Comparison of ENCODE assay signal across 1 cellular context in the genomic region with DNA sequence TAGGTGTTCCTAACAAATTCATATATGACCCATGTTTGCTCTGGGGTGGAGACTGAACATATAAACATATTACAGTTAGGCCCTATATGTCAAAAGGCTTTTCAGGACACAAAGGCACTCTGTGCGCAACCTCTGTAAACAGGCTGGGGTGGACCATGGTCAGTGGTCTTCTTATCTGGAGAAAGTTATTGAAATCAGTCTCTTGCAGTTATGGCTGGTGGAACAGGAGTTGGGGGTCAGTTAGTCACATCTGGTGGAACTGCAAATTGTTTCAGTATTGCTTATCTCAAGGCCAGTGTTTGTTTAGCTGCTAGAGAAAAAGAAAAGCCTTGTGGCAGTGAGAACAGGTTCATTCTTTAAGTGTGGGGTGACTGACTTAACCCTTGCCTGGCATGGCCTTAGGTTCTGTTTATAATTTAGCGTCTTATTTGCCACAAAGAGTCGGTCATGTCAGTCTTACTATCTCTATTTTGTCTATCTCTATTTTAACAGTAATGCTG.
TF ChIP-seq lines count a peak whose summit lies in the region.

No MANE protein-coding gene starts in this region.

TF ChIP-seq in K562, 482 proteins besides CTCF, POLR2A, EP300 and RAD21 (continued from another document and continues in another):
- TF ChIP-seq PATZ1 (CRISPR knock-in tag; IDR thresholded peaks at IDR 0.05; ENCODE audit: borderline replicate concordance) (no peak), SIN3A (IDR thresholded peaks at IDR 0.05; ENCODE audit: borderline replicate concordance in 2 of 2, control insufficient read depth in 1 of 2, low read depth in 2 of 2, low read length in 2 of 2) (0 out of 4 replicates have a peak, but pooled peaks of 1 of the 2 experiments have one; percentile 36), MAZ (CRISPR knock-in tag; conservative IDR thresholded peaks at IDR 0.05 in 1 of 2, IDR thresholded peaks at IDR 0.05 in 1 of 2) (peak in 1 of 2 experiments; percentile 46; a peak in 1 of 4 replicates), NFIC (IDR thresholded peaks at IDR 0.05) (peak; percentile 94), SRSF9 (IDR thresholded peaks at IDR 0.05; ENCODE audit: borderline replicate concordance, low read depth, low read length) (no peak), PYGO2 (tag; IDR thresholded peaks at IDR 0.05) (no peak), TRIM24 (IDR thresholded peaks at IDR 0.05) (peak; percentile 96 to 97), FOXK2 (conservative IDR thresholded peaks at IDR 0.05 in 1 of 2, IDR thresholded peaks at IDR 0.05 in 1 of 2; ENCODE audit: low read depth in 2 of 2) (peak; percentile 79 to 86), ERF (CRISPR knock-in tag; IDR thresholded peaks at IDR 0.05) (no peak), NFE2L1 (tag; IDR thresholded peaks at IDR 0.05; ENCODE audit: borderline replicate concordance, low read depth) (no peak), GATAD2B (IDR thresholded peaks at IDR 0.05; ENCODE audit: borderline replicate concordance) (peak; percentile 51; the same call in 1 of the 2 replicates), TEAD4 (IDR thresholded peaks at IDR 0.05; ENCODE audit: low read length) (peak; percentile 98), TEAD4 (CRISPR knock-in tag; IDR thresholded peaks at IDR 0.05; ENCODE audit: borderline replicate concordance) (no peak), HNRNPUL1 (IDR thresholded peaks at IDR 0.05; ENCODE audit: low read length) (no peak), ZNF311 (CRISPR knock-in tag; IDR thresholded peaks at IDR 0.05) (peak; percentile 62; the same call in 1 of the 2 replicates), DPF2 (IDR thresholded peaks at IDR 0.05) (peak; percentile 91), FOXP4 (CRISPR knock-in tag; IDR thresholded peaks at IDR 0.05; ENCODE audit: borderline replicate concordance) (peak; percentile 63; the same call in 1 of the 2 replicates), DMBX1 (CRISPR knock-in tag; IDR thresholded peaks at IDR 0.05; ENCODE audit: borderline replicate concordance) (peak; percentile 66; the same call in 1 of the 2 replicates), ZBTB7A (IDR thresholded peaks at IDR 0.05; ENCODE audit: borderline replicate concordance, control insufficient read depth, low read depth, low read length) (peak; percentile 86), POLR2AphosphoS5 (IDR thresholded peaks at IDR 0.05; ENCODE audit: control insufficient read depth, insufficient read depth, low read depth, low read length) (peak; percentile 97), MEF2A (IDR thresholded peaks at IDR 0.05; ENCODE audit: control insufficient read depth, low read depth, low read length) (no peak), MBD2 (IDR thresholded peaks at IDR 0.05; ENCODE audit: borderline replicate concordance, low read depth) (peak; percentile 25; the same call in 1 of the 2 replicates), HDAC6 (IDR thresholded peaks at IDR 0.05; ENCODE audit: low read depth, low read length) (no peak), XRCC5 (IDR thresholded peaks at IDR 0.05; ENCODE audit: low read depth, low read length) (0 out of 2 replicates have a peak, but pooled peaks have one; percentile 29), MCM7 (IDR thresholded peaks at IDR 0.05) (no peak), MEIS2 (IDR thresholded peaks at IDR 0.05; ENCODE audit: partially characterized antibody) (peak; percentile 36), JUN (IDR thresholded peaks at IDR 0.05; ENCODE audit: borderline replicate concordance, low read depth, low read length) (peak; percentile 21; the same call in 1 of the 2 replicates), JUN (CRISPR knock-in tag; IDR thresholded peaks at IDR 0.05; ENCODE audit: borderline replicate concordance) (no peak; the same call in 1 of the 2 replicates), PTTG1 (tag; IDR thresholded peaks at IDR 0.05; ENCODE audit: low read depth) (no peak), SMARCE1 (IDR thresholded peaks at IDR 0.05) (peak; percentile 84), ZNF175 (CRISPR knock-in tag; IDR thresholded peaks at IDR 0.05; ENCODE audit: low read depth) (0 out of 2 replicates have a peak, but pooled peaks have one; percentile 44), MAFK (IDR thresholded peaks at IDR 0.05; ENCODE audit: low read length) (no peak), ZNF239 (CRISPR knock-in tag; IDR thresholded peaks at IDR 0.05) (no peak)
- TF ChIP-seq, protein P1, sequence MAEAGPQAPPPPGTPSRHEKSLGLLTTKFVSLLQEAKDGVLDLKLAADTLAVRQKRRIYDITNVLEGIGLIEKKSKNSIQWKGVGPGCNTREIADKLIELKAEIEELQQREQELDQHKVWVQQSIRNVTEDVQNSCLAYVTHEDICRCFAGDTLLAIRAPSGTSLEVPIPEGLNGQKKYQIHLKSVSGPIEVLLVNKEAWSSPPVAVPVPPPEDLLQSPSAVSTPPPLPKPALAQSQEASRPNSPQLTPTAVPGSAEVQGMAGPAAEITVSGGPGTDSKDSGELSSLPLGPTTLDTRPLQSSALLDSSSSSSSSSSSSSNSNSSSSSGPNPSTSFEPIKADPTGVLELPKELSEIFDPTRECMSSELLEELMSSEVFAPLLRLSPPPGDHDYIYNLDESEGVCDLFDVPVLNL (CRISPR knock-in tag; IDR thresholded peaks at IDR 0.05; ENCODE audit: low read depth): no peak
- TF ChIP-seq, protein P2, sequence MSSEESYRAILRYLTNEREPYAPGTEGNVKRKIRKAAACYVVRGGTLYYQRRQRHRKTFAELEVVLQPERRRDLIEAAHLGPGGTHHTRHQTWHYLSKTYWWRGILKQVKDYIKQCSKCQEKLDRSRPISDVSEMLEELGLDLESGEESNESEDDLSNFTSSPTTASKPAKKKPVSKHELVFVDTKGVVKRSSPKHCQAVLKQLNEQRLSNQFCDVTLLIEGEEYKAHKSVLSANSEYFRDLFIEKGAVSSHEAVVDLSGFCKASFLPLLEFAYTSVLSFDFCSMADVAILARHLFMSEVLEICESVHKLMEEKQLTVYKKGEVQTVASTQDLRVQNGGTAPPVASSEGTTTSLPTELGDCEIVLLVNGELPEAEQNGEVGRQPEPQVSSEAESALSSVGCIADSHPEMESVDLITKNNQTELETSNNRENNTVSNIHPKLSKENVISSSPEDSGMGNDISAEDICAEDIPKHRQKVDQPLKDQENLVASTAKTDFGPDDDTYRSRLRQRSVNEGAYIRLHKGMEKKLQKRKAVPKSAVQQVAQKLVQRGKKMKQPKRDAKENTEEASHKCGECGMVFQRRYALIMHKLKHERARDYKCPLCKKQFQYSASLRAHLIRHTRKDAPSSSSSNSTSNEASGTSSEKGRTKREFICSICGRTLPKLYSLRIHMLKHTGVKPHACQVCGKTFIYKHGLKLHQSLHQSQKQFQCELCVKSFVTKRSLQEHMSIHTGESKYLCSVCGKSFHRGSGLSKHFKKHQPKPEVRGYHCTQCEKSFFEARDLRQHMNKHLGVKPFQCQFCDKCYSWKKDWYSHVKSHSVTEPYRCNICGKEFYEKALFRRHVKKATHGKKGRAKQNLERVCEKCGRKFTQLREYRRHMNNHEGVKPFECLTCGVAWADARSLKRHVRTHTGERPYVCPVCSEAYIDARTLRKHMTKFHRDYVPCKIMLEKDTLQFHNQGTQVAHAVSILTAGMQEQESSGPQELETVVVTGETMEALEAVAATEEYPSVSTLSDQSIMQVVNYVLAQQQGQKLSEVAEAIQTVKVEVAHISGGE (CRISPR knock-in tag; IDR thresholded peaks at IDR 0.05): peak in 1 of 3 experiments; percentile 79; a peak in 2 of 6 replicates
- TF ChIP-seq, protein P3, sequence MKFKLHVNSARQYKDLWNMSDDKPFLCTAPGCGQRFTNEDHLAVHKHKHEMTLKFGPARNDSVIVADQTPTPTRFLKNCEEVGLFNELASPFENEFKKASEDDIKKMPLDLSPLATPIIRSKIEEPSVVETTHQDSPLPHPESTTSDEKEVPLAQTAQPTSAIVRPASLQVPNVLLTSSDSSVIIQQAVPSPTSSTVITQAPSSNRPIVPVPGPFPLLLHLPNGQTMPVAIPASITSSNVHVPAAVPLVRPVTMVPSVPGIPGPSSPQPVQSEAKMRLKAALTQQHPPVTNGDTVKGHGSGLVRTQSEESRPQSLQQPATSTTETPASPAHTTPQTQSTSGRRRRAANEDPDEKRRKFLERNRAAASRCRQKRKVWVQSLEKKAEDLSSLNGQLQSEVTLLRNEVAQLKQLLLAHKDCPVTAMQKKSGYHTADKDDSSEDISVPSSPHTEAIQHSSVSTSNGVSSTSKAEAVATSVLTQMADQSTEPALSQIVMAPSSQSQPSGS (CRISPR knock-in tag; IDR thresholded peaks at IDR 0.05): no peak
- TF ChIP-seq, protein P4, sequence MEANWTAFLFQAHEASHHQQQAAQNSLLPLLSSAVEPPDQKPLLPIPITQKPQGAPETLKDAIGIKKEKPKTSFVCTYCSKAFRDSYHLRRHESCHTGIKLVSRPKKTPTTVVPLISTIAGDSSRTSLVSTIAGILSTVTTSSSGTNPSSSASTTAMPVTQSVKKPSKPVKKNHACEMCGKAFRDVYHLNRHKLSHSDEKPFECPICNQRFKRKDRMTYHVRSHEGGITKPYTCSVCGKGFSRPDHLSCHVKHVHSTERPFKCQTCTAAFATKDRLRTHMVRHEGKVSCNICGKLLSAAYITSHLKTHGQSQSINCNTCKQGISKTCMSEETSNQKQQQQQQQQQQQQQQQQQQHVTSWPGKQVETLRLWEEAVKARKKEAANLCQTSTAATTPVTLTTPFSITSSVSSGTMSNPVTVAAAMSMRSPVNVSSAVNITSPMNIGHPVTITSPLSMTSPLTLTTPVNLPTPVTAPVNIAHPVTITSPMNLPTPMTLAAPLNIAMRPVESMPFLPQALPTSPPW (CRISPR knock-in tag; IDR thresholded peaks at IDR 0.05): peak; percentile 55; the same call in 1 of the 2 replicates
- TF ChIP-seq, protein P5, sequence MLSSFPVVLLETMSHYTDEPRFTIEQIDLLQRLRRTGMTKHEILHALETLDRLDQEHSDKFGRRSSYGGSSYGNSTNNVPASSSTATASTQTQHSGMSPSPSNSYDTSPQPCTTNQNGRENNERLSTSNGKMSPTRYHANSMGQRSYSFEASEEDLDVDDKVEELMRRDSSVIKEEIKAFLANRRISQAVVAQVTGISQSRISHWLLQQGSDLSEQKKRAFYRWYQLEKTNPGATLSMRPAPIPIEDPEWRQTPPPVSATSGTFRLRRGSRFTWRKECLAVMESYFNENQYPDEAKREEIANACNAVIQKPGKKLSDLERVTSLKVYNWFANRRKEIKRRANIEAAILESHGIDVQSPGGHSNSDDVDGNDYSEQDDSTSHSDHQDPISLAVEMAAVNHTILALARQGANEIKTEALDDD (IDR thresholded peaks at IDR 0.05): peak; percentile 95
- TF ChIP-seq, protein P6, sequence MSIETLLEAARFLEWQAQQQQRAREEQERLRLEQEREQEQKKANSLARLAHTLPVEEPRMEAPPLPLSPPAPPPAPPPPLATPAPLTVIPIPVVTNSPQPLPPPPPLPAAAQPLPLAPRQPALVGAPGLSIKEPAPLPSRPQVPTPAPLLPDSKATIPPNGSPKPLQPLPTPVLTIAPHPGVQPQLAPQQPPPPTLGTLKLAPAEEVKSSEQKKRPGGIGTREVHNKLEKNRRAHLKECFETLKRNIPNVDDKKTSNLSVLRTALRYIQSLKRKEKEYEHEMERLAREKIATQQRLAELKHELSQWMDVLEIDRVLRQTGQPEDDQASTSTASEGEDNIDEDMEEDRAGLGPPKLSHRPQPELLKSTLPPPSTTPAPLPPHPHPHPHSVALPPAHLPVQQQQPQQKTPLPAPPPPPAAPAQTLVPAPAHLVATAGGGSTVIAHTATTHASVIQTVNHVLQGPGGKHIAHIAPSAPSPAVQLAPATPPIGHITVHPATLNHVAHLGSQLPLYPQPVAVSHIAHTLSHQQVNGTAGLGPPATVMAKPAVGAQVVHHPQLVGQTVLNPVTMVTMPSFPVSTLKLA (conservative IDR thresholded peaks at IDR 0.05): peak in 1 of 2 experiments; percentile 72; a peak in 2 of 4 replicates
- TF ChIP-seq, protein P7, sequence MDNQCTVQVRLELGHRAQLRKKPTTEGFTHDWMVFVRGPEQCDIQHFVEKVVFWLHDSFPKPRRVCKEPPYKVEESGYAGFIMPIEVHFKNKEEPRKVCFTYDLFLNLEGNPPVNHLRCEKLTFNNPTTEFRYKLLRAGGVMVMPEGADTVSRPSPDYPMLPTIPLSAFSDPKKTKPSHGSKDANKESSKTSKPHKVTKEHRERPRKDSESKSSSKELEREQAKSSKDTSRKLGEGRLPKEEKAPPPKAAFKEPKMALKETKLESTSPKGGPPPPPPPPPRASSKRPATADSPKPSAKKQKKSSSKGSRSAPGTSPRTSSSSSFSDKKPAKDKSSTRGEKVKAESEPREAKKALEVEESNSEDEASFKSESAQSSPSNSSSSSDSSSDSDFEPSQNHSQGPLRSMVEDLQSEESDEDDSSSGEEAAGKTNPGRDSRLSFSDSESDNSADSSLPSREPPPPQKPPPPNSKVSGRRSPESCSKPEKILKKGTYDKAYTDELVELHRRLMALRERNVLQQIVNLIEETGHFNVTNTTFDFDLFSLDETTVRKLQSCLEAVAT (IDR thresholded peaks at IDR 0.05): peak in 1 of 2 experiments; percentile 24; a peak in 1 of 4 replicates
